13 cellular contexts compared by ENCODE assay signal in genomic region chr18:9108911-9109310, GRCh38. TPM values are rescaled to one million over a fixed set of nuclear protein-coding genes. Genes with fewer than 3 reads are reported as not detected.
DNase-seq lines count a peak whose midpoint lies in the region; ATAC-seq, FAIRE-seq and TF ChIP-seq lines count a peak whose summit lies in the region.
"Had no signal": no experiment of that assay in that cellular context is flagged by ENCODE, and none has a peak within 500 bp of the region (broad histone marks: within the 10 kb centered on the region; RNA-seq: fewer than 3 reads in every experiment).

No MANE protein-coding gene starts in this region.

- peak overlapping the region; percentile 23 for H3K4me3 Mint-ChIP-seq in central memory CD8-positive, alpha-beta T cell

- H3K36me3 Mint-ChIP-seq in central memory CD8-positive, alpha-beta T cell (ENCODE audit: insufficient read depth), result peaks cover 7% of the 10 kb centered on the region

- intact Hi-C loops in lower leg skin (cut with DNase I; ENCODE audit: low total_unique reads), result no loop called here

- peak; percentile 40 for FAIRE-seq in GM12891 (lab: Jason Lieb, UNC)
- FAIRE-seq: GM18507 had no signal

- peaks cover 68% of the 10 kb centered on the region for H3K4me1 Mint-ChIP-seq in central memory CD8-positive, alpha-beta T cell

- H3K9me2 ChIP-seq in Loucy (replicated peaks; ENCODE audit: low read depth, low read length), result no peaks in the 10 kb centered on the region

- no peaks in the 10 kb centered on the region for H3F3A ChIP-seq in Loucy (ENCODE audit: low read depth)

- peak overlapping the region; percentile 73 for H3K27ac ChIP-seq in osteoblast (ENCODE audit: low read depth, low read length)

- peak overlapping the region; percentile 43 for H3K9ac ChIP-seq in Loucy (ENCODE audit: low read depth, low read length, poor library complexity, severe bottlenecking)

- H3K36me3 ChIP-seq in Loucy (ENCODE audit: insufficient read depth, low read length) (no peaks in the 10 kb centered on the region), osteoblast (ENCODE audit: insufficient read depth, low read length) (no peaks in the 10 kb centered on the region)
- H3K36me3 ChIP-seq: uterus had no signal

- WGBS in lower leg skin, 2 donors, result 82 to 86% methylated on average over 2 of the region's 2 CpGs

- no peak for DNase-seq in GM12891 (ENCODE audit: insufficient read length, low spot score)
- DNase-seq in central memory CD8-positive, alpha-beta T cell (ENCODE audit: low spot score in 2 of 2), result no peak
- DNase-seq in osteoblast (ENCODE audit: insufficient read length, low spot score, missing footprints), result no peak
- no peak for DNase-seq in Ammon's horn (ENCODE audit: low spot score)
- no peak for DNase-seq in GM20000 (ENCODE audit: low spot score)
- no peak for DNase-seq in lower leg skin (ENCODE audit: low spot score in 2 of 2)
- DNase-seq: DMS153; NCI-H1417; NK-92 treated with Interleukin-12 subunit alpha and Interleukin-12 subunit beta, amount 100 ng/mL, for 24 hours; retina; uterus had no signal

- H3K9me3 ChIP-seq in Loucy (ENCODE audit: insufficient read depth, low read depth, low read length), result no peaks in the 10 kb centered on the region
- H3K9me3 ChIP-seq in osteoblast (ENCODE audit: low read depth, low read length), result no peaks in the 10 kb centered on the region
- H3K9me3 ChIP-seq: uterus had no signal

- no peak for ATAC-seq in central memory CD8-positive, alpha-beta T cell (replicated peaks; ENCODE audit: extremely low read depth, poor library complexity, severe bottlenecking)

- H3K4me3 ChIP-seq in Loucy (ENCODE audit: low read length, poor library complexity, severe bottlenecking) (peak overlapping the region; percentile 55), osteoblast (ENCODE audit: insufficient read depth, low read length) (no peak overlapping the region), lower leg skin (ENCODE audit: low read depth, poor library complexity, severe bottlenecking) (no peak overlapping the region)
- H3K4me3 ChIP-seq: uterus had no signal

- H3K27me3 Mint-ChIP-seq in central memory CD8-positive, alpha-beta T cell, result no peaks in the 10 kb centered on the region

- H4K20me1 ChIP-seq in Loucy (ENCODE audit: insufficient read depth, low read length, poor library complexity, severe bottlenecking) (peaks cover 98% of the 10 kb centered on the region), osteoblast (ENCODE audit: insufficient read depth, low read length) (peaks cover 67% of the 10 kb centered on the region)

- H3K79me2 ChIP-seq in Loucy (ENCODE audit: insufficient read depth, low read length), result peaks cover 100% of the 10 kb centered on the region
- H3K79me2 ChIP-seq in osteoblast (ENCODE audit: insufficient read depth, low read length), result peaks cover 100% of the 10 kb centered on the region

- no peaks in the 10 kb centered on the region for H3K9me3 Mint-ChIP-seq in central memory CD8-positive, alpha-beta T cell

- H3K27me3 ChIP-seq in Loucy (ENCODE audit: insufficient read depth, low read length, poor library complexity, severe bottlenecking) (no peaks in the 10 kb centered on the region), osteoblast (ENCODE audit: insufficient read depth, low read length) (no peaks in the 10 kb centered on the region)
- H3K27me3 ChIP-seq: uterus had no signal

- peak overlapping the region; percentile 70 for H3K27ac Mint-ChIP-seq in central memory CD8-positive, alpha-beta T cell (ENCODE audit: low read depth)

- H3K4me1 ChIP-seq in Loucy (ENCODE audit: insufficient read depth, low read length, poor library complexity, severe bottlenecking) (peaks cover 63% of the 10 kb centered on the region), osteoblast (ENCODE audit: insufficient read depth, low read length) (peaks cover 46% of the 10 kb centered on the region)

- no peak for TF ChIP-seq CTCF in Loucy (conservative IDR thresholded peaks at IDR 0.05; ENCODE audit: low read length)
- no peak for TF ChIP-seq CTCF in osteoblast (IDR thresholded peaks at IDR 0.05; ENCODE audit: extremely low read depth, low read depth, low read length)
- TF ChIP-seq CTCF in GM20000 (IDR thresholded peaks at IDR 0.05; ENCODE audit: extremely low read depth, missing control alignments), result no peak
- no peak for TF ChIP-seq CTCF in lower leg skin (IDR thresholded peaks at IDR 0.05)

- peak overlapping the region; percentile 98 for H3K4me2 ChIP-seq in Loucy (ENCODE audit: low read depth, low read length, poor library complexity, severe bottlenecking)
- H3K4me2 ChIP-seq in osteoblast (ENCODE audit: insufficient read depth, low read length), result peak overlapping the region; percentile 57

- TF ChIP-seq POLR2A in GM12891 (IDR thresholded peaks at IDR 0.05; ENCODE audit: low read depth, low read length) (no peak), lower leg skin (IDR thresholded peaks at IDR 0.05) (no peak)

- H2AFZ ChIP-seq in Loucy (ENCODE audit: low read length) (no peak overlapping the region), osteoblast (ENCODE audit: low read length) (no peak overlapping the region)

TF ChIP-seq in GM12891, 5 proteins besides CTCF, POLR2A, EP300 and RAD21:
- TF ChIP-seq PAX5 (IDR thresholded peaks at IDR 0.05; ENCODE audit: insufficient read depth, low read length, severe bottlenecking) (no peak), POLR2AphosphoS5 (IDR thresholded peaks at IDR 0.05; ENCODE audit: low read depth, low read length) (no peak), SPI1 (IDR thresholded peaks at IDR 0.05; ENCODE audit: low read depth, low read length) (no peak), TAF1 (IDR thresholded peaks at IDR 0.05; ENCODE audit: low read depth, low read length) (no peak), POU2F2 (IDR thresholded peaks at IDR 0.05; ENCODE audit: low read depth, low read length) (no peak)

RNA-seq across cellular contexts. Expression of gene NDUFV2, which starts 6.4 kb away (rescaled TPM):
- polyA plus RNA-seq in GM12891 (2012; ENCODE audit: low read depth, missing spikeins), result 236 TPM
- 95.9 and 102 TPM in 2 replicates for total RNA-seq in osteoblast
- total RNA-seq in lower leg skin, result 100 to 1,000 TPM in 3 of 4 donors, 10 to 100 TPM in 1; 84.9 to 111 (median 108) TPM

RNA-seq across cellular contexts. Expression of gene ANKRD12, which starts 27.7 kb away (rescaled TPM):
- polyA plus RNA-seq in GM12891 (2012; ENCODE audit: low read depth, missing spikeins), result 13.4 TPM
- total RNA-seq in osteoblast (47.8 and 53.9 TPM in 2 replicates), lower leg skin (10 to 100 TPM; 49.8 to 68.4 (median 54.1) TPM)
